8 cellular contexts compared by ENCODE assay signal in genomic region chr19:45885556-45886426, GRCh38. TPM values are rescaled to one million over a fixed set of nuclear protein-coding genes. Genes with fewer than 3 reads are reported as not detected.
DNase-seq lines count a peak whose midpoint lies in the region; ATAC-seq and TF ChIP-seq lines count a peak whose summit lies in the region.

Gene IRF2BP1 (minus strand): TSS chr19:45886141. CDS start chr19:45885774, 367 bp downstream.

- H4K20me1 ChIP-seq in IMR-90 (ENCODE audit: insufficient read depth, low read length) = peaks cover 15% of the 10 kb centered on the region

- ATAC-seq in GM21447 (IDR thresholded peaks at IDR 0.05; ENCODE audit: unreplicated experiment) = peak; percentile 45
- peak; percentile 76 for ATAC-seq in IMR-90 (ENCODE audit: low read depth)

- H3K4me3 ChIP-seq in IMR-90 (ENCODE audit: insufficient read depth, low read depth, low read length) (peak within 1 kb of the TSS; percentile 74), mononuclear cell (ENCODE audit: low read length) (peak within 1 kb of the TSS; percentile 65)

- H2AK9ac ChIP-seq in IMR-90 (replicated peaks; ENCODE audit: low read depth, low read length, poor library complexity) = peak within 1 kb of the TSS; percentile 93

- H3K4me2 ChIP-seq in IMR-90 (ENCODE audit: low read depth, low read length) = peak within 1 kb of the TSS; percentile 86

- peak within 1 kb of the TSS; percentile 89 for H3K9ac ChIP-seq in IMR-90 (ENCODE audit: low read depth, low read length)

- H2AK5ac ChIP-seq in IMR-90 (ENCODE audit: low read depth, low read length) = peak within 1 kb of the TSS; percentile 85

- H2BK5ac ChIP-seq in IMR-90 (ENCODE audit: low read depth, low read length, poor library complexity, severe bottlenecking) = peak within 1 kb of the TSS; percentile 86

- peak within 1 kb of the TSS; percentile 68 for H3K18ac ChIP-seq in IMR-90 (ENCODE audit: low read depth, low read length)

- H3K27ac ChIP-seq in IMR-90 (ENCODE audit: insufficient read depth, low read length) = peak within 1 kb of the TSS; percentile 92

- no peaks in the 10 kb centered on the region for H3K9me3 ChIP-seq in IMR-90 (ENCODE audit: control insufficient read depth, insufficient read depth, low read length)
- H3K9me3 ChIP-seq in mononuclear cell (ENCODE audit: low read depth, low read length) = no peaks in the 10 kb centered on the region

- H3K4me1 ChIP-seq in IMR-90 (ENCODE audit: control insufficient read depth, insufficient read depth, low read length) (peaks cover 10% of the 10 kb centered on the region), mononuclear cell (ENCODE audit: insufficient read depth, low read length) (peaks cover 35% of the 10 kb centered on the region)

- H2BK15ac ChIP-seq in IMR-90 (ENCODE audit: low read depth, low read length) = peak within 1 kb of the TSS; percentile 55; the same call in 1 of the 3 replicates

- in situ Hi-C loops in IMR-90 (cut with MboI; ENCODE audit: low sequenced_read_pairs) = no loop called here

- H3K23ac ChIP-seq in IMR-90 (ENCODE audit: low read depth, low read length) = peak within 1 kb of the TSS; percentile 65

- peak within 1 kb of the TSS; percentile 75 for H2BK120ac ChIP-seq in IMR-90 (ENCODE audit: low read depth, low read length)

- no TSS peak for BruUV-seq in IMR-90 (replicated peaks; lab: Mats Ljungman, UMichigan)

- intact Hi-C loops in IMR-90 (cut with micrococcal nuclease) = loop anchor here (2.0 to 5.0 kb wide), 2 partner anchors 23 to 112 kb away; partner anchors contain the start of genes CCDC61 and SYMPK

- no peak within 1 kb of the TSS for H2BK20ac ChIP-seq in IMR-90 (ENCODE audit: low read depth, low read length)

- H3K79me1 ChIP-seq in IMR-90 (ENCODE audit: low read depth in 1 of 2, low read length in 2 of 2) = peaks cover 8 to 30% of the 10 kb centered on the region in 2 experiments

- no peak for TF ChIP-seq RAD21 in IMR-90 (IDR thresholded peaks at IDR 0.05; ENCODE audit: low read length)

- CTCF ChIA-PET in IMR-90 (lab: Yijun Ruan, JAX) = no interaction called here

- peaks cover 8% of the 10 kb centered on the region; the same call in 1 of the 2 replicates for H3K36me3 ChIP-seq in IMR-90 (ENCODE audit: control insufficient read depth, insufficient read depth, low read length)

- peak within 1 kb of the TSS; percentile 97 for H4K91ac ChIP-seq in IMR-90 (ENCODE audit: insufficient read depth, low read depth, low read length)

- no peak; the same call in none of the 2 replicates for TF ChIP-seq POLR2A in IMR-90 (IDR thresholded peaks at IDR 0.05; ENCODE audit: low read depth, low read length)

- H3K27me3 ChIP-seq in IMR-90 (ENCODE audit: control insufficient read depth, insufficient read depth, low read length) = no peaks in the 10 kb centered on the region
- H3K27me3 ChIP-seq in mononuclear cell (ENCODE audit: insufficient read depth, low read length) = no peaks in the 10 kb centered on the region

- WGBS in IMR-90 (ENCODE audit: extremely low coverage in 2 of 2, insufficient read length in 1 of 2), 2 experiments = 2% methylated on average over 44 of the region's 107 CpGs; no CpG with 5 or more reads in 1 of the 2 experiments

- POLR2A ChIA-PET in IMR-90 (lab: Charles Lee; ENCODE audit: unreplicated experiment) = no interaction called here

- H3K4ac ChIP-seq in IMR-90 (ENCODE audit: low read depth, low read length) = peak within 1 kb of the TSS; percentile 97

- no peak for TF ChIP-seq CTCF in IMR-90 (conservative IDR thresholded peaks at IDR 0.05; ENCODE audit: low read depth, low read length)

- peak within 1 kb of the TSS; percentile 75 for H3K56ac ChIP-seq in IMR-90 (ENCODE audit: extremely low read depth, insufficient read depth, low read length)

- H4K5ac ChIP-seq in IMR-90 (ENCODE audit: low read depth, low read length) = peak within 1 kb of the TSS; percentile 86

- dilution Hi-C loops in IMR-90 (cut with HindIII; ENCODE audit: low sequenced_read_pairs, unreplicated experiment) = no loop called here

- peaks cover 6% of the 10 kb centered on the region; the same call in 1 of the 2 replicates for H3K9me1 ChIP-seq in IMR-90 (ENCODE audit: insufficient read depth, low read length)

- DNase-seq in COLO829 (ENCODE audit: low spot score) = peak; percentile 93
- DNase-seq in IMR-90 = peak; percentile 91
- DNase-seq in OCI-M1 (lab: John Stamatoyannopoulos, UW) = peak; percentile 97
- peak; percentile 79 for DNase-seq in activated T-cell treated with anti-CD3 and anti-CD28 coated beads for 1 hour (ENCODE audit: low read depth)
- DNase-seq in epidermal melanocyte (ENCODE audit: insufficient read length, low spot score) = peak; percentile 96
- DNase-seq in stimulated activated CD8-positive, alpha-beta memory T cell treated with anti-CD3 and anti-CD28 coated beads, Interleukin-2, amount 100 ng/mL, for 1 hour (ENCODE audit: low read depth in 2 of 2) = peak; percentile 77 to 78

- H2AFZ ChIP-seq in IMR-90 (replicated peaks; ENCODE audit: low read length, poor library complexity) = peak within 1 kb of the TSS; percentile 95

- H4K8ac ChIP-seq in IMR-90 (ENCODE audit: low read depth in 2 of 2, low read length in 2 of 2) = peak within 1 kb of the TSS; percentile 99 to 100

- H3K14ac ChIP-seq in IMR-90 (replicated peaks; ENCODE audit: low read depth, low read length) = peak within 1 kb of the TSS; percentile 98

TF ChIP-seq in IMR-90, 13 proteins besides CTCF, POLR2A, EP300 and RAD21:
- peak; percentile 89 for TF ChIP-seq CEBPB (IDR thresholded peaks at IDR 0.05; ENCODE audit: low read depth, low read length)
- no peak for TF ChIP-seq NFE2L2 (IDR thresholded peaks at IDR 0.05; ENCODE audit: low read depth, low read length)
- no peak for TF ChIP-seq FOS (IDR thresholded peaks at IDR 0.05; ENCODE audit: low read depth, low read length)
- TF ChIP-seq CHD1 (IDR thresholded peaks at IDR 0.05; ENCODE audit: low read depth, low read length) = no peak; the same call in 1 of the 2 replicates
- TF ChIP-seq MAFK (IDR thresholded peaks at IDR 0.05; ENCODE audit: low read depth, low read length) = no peak
- TF ChIP-seq, protein P1, sequence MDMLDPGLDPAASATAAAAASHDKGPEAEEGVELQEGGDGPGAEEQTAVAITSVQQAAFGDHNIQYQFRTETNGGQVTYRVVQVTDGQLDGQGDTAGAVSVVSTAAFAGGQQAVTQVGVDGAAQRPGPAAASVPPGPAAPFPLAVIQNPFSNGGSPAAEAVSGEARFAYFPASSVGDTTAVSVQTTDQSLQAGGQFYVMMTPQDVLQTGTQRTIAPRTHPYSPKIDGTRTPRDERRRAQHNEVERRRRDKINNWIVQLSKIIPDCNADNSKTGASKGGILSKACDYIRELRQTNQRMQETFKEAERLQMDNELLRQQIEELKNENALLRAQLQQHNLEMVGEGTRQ (IDR thresholded peaks at IDR 0.05; ENCODE audit: low read depth, low read length) = no peak
- TF ChIP-seq SMC3 (IDR thresholded peaks at IDR 0.05; ENCODE audit: low read depth, low read length) = no peak
- TF ChIP-seq RFX5 (IDR thresholded peaks at IDR 0.05; ENCODE audit: low read depth, low read length) = no peak
- TF ChIP-seq MXI1 (IDR thresholded peaks at IDR 0.05; ENCODE audit: borderline replicate concordance, low read depth, low read length) = peak; percentile 9; the same call in 1 of the 2 replicates
- peak; percentile 82 for TF ChIP-seq RCOR1 (IDR thresholded peaks at IDR 0.05; ENCODE audit: insufficient replicate concordance, low read length)
- TF ChIP-seq, protein P2, sequence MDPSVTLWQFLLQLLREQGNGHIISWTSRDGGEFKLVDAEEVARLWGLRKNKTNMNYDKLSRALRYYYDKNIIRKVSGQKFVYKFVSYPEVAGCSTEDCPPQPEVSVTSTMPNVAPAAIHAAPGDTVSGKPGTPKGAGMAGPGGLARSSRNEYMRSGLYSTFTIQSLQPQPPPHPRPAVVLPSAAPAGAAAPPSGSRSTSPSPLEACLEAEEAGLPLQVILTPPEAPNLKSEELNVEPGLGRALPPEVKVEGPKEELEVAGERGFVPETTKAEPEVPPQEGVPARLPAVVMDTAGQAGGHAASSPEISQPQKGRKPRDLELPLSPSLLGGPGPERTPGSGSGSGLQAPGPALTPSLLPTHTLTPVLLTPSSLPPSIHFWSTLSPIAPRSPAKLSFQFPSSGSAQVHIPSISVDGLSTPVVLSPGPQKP (IDR thresholded peaks at IDR 0.05; ENCODE audit: borderline replicate concordance, low read depth, low read length) = no peak
- no peak for TF ChIP-seq BHLHE40 (IDR thresholded peaks at IDR 0.05; ENCODE audit: low read depth, low read length)
- peak; percentile 44; the same call in 1 of the 2 replicates for TF ChIP-seq MAZ (IDR thresholded peaks at IDR 0.05; ENCODE audit: borderline replicate concordance, low read depth, low read length)

RNA-seq across cellular contexts. Expression of gene IRF2BP1, which starts in this region (rescaled TPM):
- 4.5 and 5.0 TPM in 2 replicates for total RNA-seq in IMR-90 (2012; rRNA removed)
- 8.5 and 11.6 TPM in 2 replicates for polyA plus RNA-seq in IMR-90 (2012; rRNA removed)
- 9.6 and 15.7 TPM in 2 replicates for polyA plus RNA-seq in IMR-90 (2012; cell fraction: cytosol; rRNA removed)
- 3.3 and 9.4 TPM in 2 replicates for polyA plus RNA-seq in IMR-90 (2012; cell fraction: nucleus; rRNA removed; ENCODE audit: low replicate concordance)
- 17.3 TPM for total RNA-seq in mononuclear cell

Comparison
In these comparisons a context has a peak if more than half of its experiments do, and no peak if none do; other contexts are left out.
1. Peak in every context shown above with its lines: DNase-seq, ATAC-seq, H3K4me3 ChIP-seq and H3K27ac ChIP-seq.